ENCODE assay signal across 9 cellular contexts in genomic region chr9:37364751-37365360, GRCh38. TPM values are rescaled to one million over a fixed set of nuclear protein-coding genes. Genes with fewer than 3 reads are reported as not detected.
A peak's percentile ranks its signal among the peaks of the same experiment; 100 is the strongest.
DNase-seq lines count a peak whose midpoint lies in the region; FAIRE-seq and TF ChIP-seq lines count a peak whose summit lies in the region.
"Had no signal": no experiment of that assay in that cellular context is flagged by ENCODE, and none has a peak within 500 bp of the region (broad histone marks: within the 10 kb centered on the region; RNA-seq: fewer than 3 reads in every experiment).

No MANE protein-coding gene starts in this region.

- H3K27ac ChIP-seq in osteoblast (ENCODE audit: low read depth, low read length) = no peak overlapping the region

- H4K20me1 ChIP-seq in Loucy (ENCODE audit: insufficient read depth, low read length, poor library complexity, severe bottlenecking) (no peaks in the 10 kb centered on the region), osteoblast (ENCODE audit: insufficient read depth, low read length) (no peaks in the 10 kb centered on the region)

- H3K79me2 ChIP-seq in Loucy (ENCODE audit: insufficient read depth, low read length) = no peaks in the 10 kb centered on the region
- no peaks in the 10 kb centered on the region for H3K79me2 ChIP-seq in osteoblast (ENCODE audit: insufficient read depth, low read length)

- H3K4me3 ChIP-seq in Loucy (ENCODE audit: low read length, poor library complexity, severe bottlenecking) = no peak overlapping the region
- no peak overlapping the region for H3K4me3 ChIP-seq in bronchial epithelial cell (ENCODE audit: low read depth, low read length)
- no peak overlapping the region for H3K4me3 ChIP-seq in osteoblast (ENCODE audit: insufficient read depth, low read length)

- FAIRE-seq in bronchial epithelial cell (lab: Jason Lieb, UNC) = peak; percentile 73

- peak; percentile 12 for DNase-seq in bronchial epithelial cell (ENCODE audit: low read depth)
- DNase-seq in osteoblast (ENCODE audit: insufficient read length, low spot score, missing footprints) = no peak
- DNase-seq in head of caudate nucleus = no peak
- DNase-seq in NCI-H1930 (lab: John Stamatoyannopoulos, UW) = no peak
- no peak for DNase-seq in NOMO-1 treated with dmso at 0.1 percent for 144 hours (lab: John Stamatoyannopoulos, UW; ENCODE audit: unreplicated experiment)
- DNase-seq: amniotic stem cell, NCI-H187 had no signal

- no peaks in the 10 kb centered on the region for H3F3A ChIP-seq in Loucy (ENCODE audit: low read depth)

- no peaks in the 10 kb centered on the region for H3K9me2 ChIP-seq in Loucy (replicated peaks; ENCODE audit: low read depth, low read length)

- no peak overlapping the region for H3K9ac ChIP-seq in Loucy (ENCODE audit: low read depth, low read length, poor library complexity, severe bottlenecking)

- H3K27me3 ChIP-seq in Loucy (ENCODE audit: insufficient read depth, low read length, poor library complexity, severe bottlenecking) (no peaks in the 10 kb centered on the region), bronchial epithelial cell (ENCODE audit: control insufficient read depth, insufficient read depth, low read length) (no peaks in the 10 kb centered on the region), osteoblast (ENCODE audit: insufficient read depth, low read length) (no peaks in the 10 kb centered on the region)

- H3K4me1 ChIP-seq in Loucy (ENCODE audit: insufficient read depth, low read length, poor library complexity, severe bottlenecking) (no peaks in the 10 kb centered on the region), osteoblast (ENCODE audit: insufficient read depth, low read length) (no peaks in the 10 kb centered on the region)

- H2AFZ ChIP-seq in Loucy (ENCODE audit: low read length) = no peak overlapping the region
- no peak overlapping the region for H2AFZ ChIP-seq in osteoblast (ENCODE audit: low read length)

- H3K4me2 ChIP-seq in Loucy (ENCODE audit: low read depth, low read length, poor library complexity, severe bottlenecking) = no peak overlapping the region
- no peak overlapping the region for H3K4me2 ChIP-seq in osteoblast (ENCODE audit: insufficient read depth, low read length)

- intact Hi-C loops in head of caudate nucleus (cut with DNase I) = no loop called here

- peak; percentile 73 for TF ChIP-seq CTCF in GM12873 (IDR thresholded peaks at IDR 0.05; ENCODE audit: insufficient read depth, low read depth, low read length, missing control alignments)
- peak; percentile 71 for TF ChIP-seq CTCF in Loucy (conservative IDR thresholded peaks at IDR 0.05; ENCODE audit: low read length)
- no peak for TF ChIP-seq CTCF in bronchial epithelial cell (IDR thresholded peaks at IDR 0.05; ENCODE audit: insufficient read depth, low read length, severe bottlenecking)
- peak; percentile 24 for TF ChIP-seq CTCF in osteoblast (IDR thresholded peaks at IDR 0.05; ENCODE audit: extremely low read depth, low read depth, low read length)

- no peaks in the 10 kb centered on the region for H3K9me3 ChIP-seq in Loucy (ENCODE audit: insufficient read depth, low read depth, low read length)
- no peaks in the 10 kb centered on the region for H3K9me3 ChIP-seq in osteoblast (ENCODE audit: low read depth, low read length)

- no peaks in the 10 kb centered on the region; the same call in 1 of the 2 replicates for H3K36me3 ChIP-seq in Loucy (ENCODE audit: insufficient read depth, low read length)
- no peaks in the 10 kb centered on the region for H3K36me3 ChIP-seq in bronchial epithelial cell (ENCODE audit: control insufficient read depth, insufficient read depth, low read length)
- no peaks in the 10 kb centered on the region for H3K36me3 ChIP-seq in osteoblast (ENCODE audit: insufficient read depth, low read length)

RNA-seq across cellular contexts. Expression of gene GRHPR, which starts 57.6 kb away (rescaled TPM):
- total RNA-seq in bronchial epithelial cell (79.6 and 91.6 TPM in 2 replicates), osteoblast (149 and 165 TPM in 2 replicates)
